ENCODE assay signal across 8 cellular contexts in the genomic region with DNA sequence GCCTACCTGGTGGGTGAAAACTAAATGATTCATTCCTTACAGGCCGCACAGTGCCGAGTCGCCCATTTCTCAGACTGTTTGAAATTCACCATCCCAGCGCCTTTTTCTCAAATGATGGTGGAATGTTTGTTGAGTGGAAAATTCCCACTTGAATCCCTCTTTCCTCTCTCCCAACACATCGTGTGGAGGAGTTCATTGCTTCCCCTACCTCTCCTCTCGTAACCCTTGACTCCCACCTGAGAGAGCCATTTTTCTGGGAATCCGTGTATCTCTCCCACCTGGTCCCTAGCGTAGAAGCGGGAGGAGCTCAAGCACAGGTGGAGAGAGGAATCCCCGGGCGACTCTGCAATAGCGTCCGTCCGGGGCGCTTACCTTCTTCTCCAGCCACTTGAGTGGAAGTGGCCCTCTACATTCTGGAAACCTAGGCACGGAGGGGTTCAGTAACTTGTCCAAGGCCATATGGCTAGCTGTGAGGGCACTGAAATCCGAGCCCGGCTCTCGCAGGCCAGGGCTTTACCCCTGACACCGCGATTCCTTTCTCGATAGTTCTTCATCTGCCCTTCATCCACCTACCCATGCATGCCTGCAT. TPM values are rescaled to one million over a fixed set of nuclear protein-coding genes. Genes with fewer than 3 reads are reported as not detected.
DNase-seq lines count a peak whose midpoint lies in the region; ATAC-seq and TF ChIP-seq lines count a peak whose summit lies in the region.

No MANE protein-coding gene starts in this region.

- H3K9ac ChIP-seq in trophoblast cell (ENCODE audit: low read length), result peak overlapping the region; percentile 70

- peak overlapping the region; percentile 35 for H3K27ac ChIP-seq in trophoblast cell (ENCODE audit: low read depth, low read length)

- H4K8ac ChIP-seq in trophoblast cell (ENCODE audit: low read depth, low read length), result peak overlapping the region; percentile 80

- in situ Hi-C loops in Caki2 (cut with HindIII; ENCODE audit: low pct_unique_long_range_greater_than_20kb, low sequenced_read_pairs), result no loop called here

- peak overlapping the region; percentile 94 for H2AK5ac ChIP-seq in trophoblast cell (ENCODE audit: low read length)

- no peak for TF ChIP-seq CTCF in fibroblast of pulmonary artery (IDR thresholded peaks at IDR 0.05; ENCODE audit: low read length, missing control alignments)

- H3K36me3 ChIP-seq in trophoblast cell (ENCODE audit: control insufficient read depth in 1 of 2, insufficient read depth in 2 of 2, low read length in 2 of 2), result peaks cover 0 to 2% of the 10 kb centered on the region in 2 experiments

- H3K4me2 ChIP-seq in trophoblast cell (ENCODE audit: low read length), result peak overlapping the region; percentile 83

- H3K4me3 ChIP-seq in fibroblast of pulmonary artery (replicated peaks; ENCODE audit: low read depth, low read length) (peak overlapping the region; percentile 95), trophoblast cell (ENCODE audit: low read depth, low read length) (peak overlapping the region; percentile 71)

- peak overlapping the region; percentile 90 for H3K14ac ChIP-seq in trophoblast cell (ENCODE audit: low read length)

- H2BK5ac ChIP-seq in trophoblast cell (ENCODE audit: low read depth, low read length, poor library complexity), result peak overlapping the region; percentile 54

- H3K79me2 ChIP-seq in trophoblast cell (ENCODE audit: control insufficient read depth, insufficient read depth, low read length, poor library complexity), result peaks cover 11% of the 10 kb centered on the region

- no peak overlapping the region for H3K23ac ChIP-seq in trophoblast cell (ENCODE audit: low read length)

- peak overlapping the region; percentile 84 for H2BK120ac ChIP-seq in trophoblast cell (ENCODE audit: insufficient read depth, low read length, poor library complexity)

- H3K4me1 ChIP-seq in trophoblast cell (ENCODE audit: control insufficient read depth in 1 of 2, insufficient read depth in 2 of 2, low read length in 2 of 2), result peaks cover 0 to 7% of the 10 kb centered on the region in 2 experiments

- peaks cover 2% of the 10 kb centered on the region for H3K9me3 ChIP-seq in trophoblast cell (ENCODE audit: insufficient read depth, low read depth, low read length)

- H4K12ac ChIP-seq in trophoblast cell (ENCODE audit: low read depth, low read length), result peak overlapping the region; percentile 85

- H3K18ac ChIP-seq in trophoblast cell (ENCODE audit: low read length), result peak overlapping the region; percentile 83

- peak overlapping the region; percentile 84 for H2BK12ac ChIP-seq in trophoblast cell (ENCODE audit: low read length)

- peaks cover 7% of the 10 kb centered on the region for H3K27me3 ChIP-seq in trophoblast cell (ENCODE audit: insufficient read depth, low read length)

- H3K4ac ChIP-seq in trophoblast cell (ENCODE audit: low read depth, low read length), result peak overlapping the region; percentile 65

- peak overlapping the region; percentile 80 for H2AFZ ChIP-seq in trophoblast cell (ENCODE audit: insufficient read depth, low read length, poor library complexity)

- H3K79me1 ChIP-seq in trophoblast cell (ENCODE audit: low read length), result peaks cover 11% of the 10 kb centered on the region

- peak overlapping the region; percentile 88 for H4K91ac ChIP-seq in trophoblast cell (ENCODE audit: low read depth, low read length)

- WGBS in trophoblast cell (ENCODE audit: extremely low coverage, insufficient coverage, insufficient read length), result no CpG with 5 or more reads among the region's 22 CpGs

- peak; percentile 41 for DNase-seq in Caki2 (ENCODE audit: low read depth)
- DNase-seq in fibroblast of pulmonary artery (ENCODE audit: low read depth), result no peak
- DNase-seq in trophoblast cell, result peak in 1 of 2 donors; percentile 28
- no peak for DNase-seq in NCI-H82 (lab: John Stamatoyannopoulos, UW)
- DNase-seq in T1000 (lab: John Stamatoyannopoulos, UW), result no peak

- peak; percentile 7 for ATAC-seq in SK-N-SH treated with all-trans-retinoic acid at 6 μM for 48 hours
- no peak for ATAC-seq in HG03175 (IDR thresholded peaks at IDR 0.05; ENCODE audit: unreplicated experiment)
- no peak for ATAC-seq in HG03025 (IDR thresholded peaks at IDR 0.05; ENCODE audit: low FRiP score, unreplicated experiment)

TF ChIP-seq in SK-N-SH treated with all-trans-retinoic acid at 6 μM for 48 hours, 23 proteins besides CTCF, POLR2A, EP300 and RAD21:
- no peak for TF ChIP-seq RARB (CRISPR knock-in tag; IDR thresholded peaks at IDR 0.05)
- TF ChIP-seq, protein P1, sequence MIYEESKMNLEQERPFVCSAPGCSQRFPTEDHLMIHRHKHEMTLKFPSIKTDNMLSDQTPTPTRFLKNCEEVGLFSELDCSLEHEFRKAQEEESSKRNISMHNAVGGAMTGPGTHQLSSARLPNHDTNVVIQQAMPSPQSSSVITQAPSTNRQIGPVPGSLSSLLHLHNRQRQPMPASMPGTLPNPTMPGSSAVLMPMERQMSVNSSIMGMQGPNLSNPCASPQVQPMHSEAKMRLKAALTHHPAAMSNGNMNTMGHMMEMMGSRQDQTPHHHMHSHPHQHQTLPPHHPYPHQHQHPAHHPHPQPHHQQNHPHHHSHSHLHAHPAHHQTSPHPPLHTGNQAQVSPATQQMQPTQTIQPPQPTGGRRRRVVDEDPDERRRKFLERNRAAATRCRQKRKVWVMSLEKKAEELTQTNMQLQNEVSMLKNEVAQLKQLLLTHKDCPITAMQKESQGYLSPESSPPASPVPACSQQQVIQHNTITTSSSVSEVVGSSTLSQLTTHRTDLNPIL (CRISPR knock-in tag; IDR thresholded peaks at IDR 0.05; ENCODE audit: low read depth), result no peak

RNA-seq across cellular contexts. Expression of gene OSMR, which starts 0.7 kb away (rescaled TPM):
- 18.8 and 26.3 TPM in 2 replicates for total RNA-seq in Caki2 (2014; rRNA removed; shearing (Covaris generic); ENCODE audit: low replicate concordance)
- 40.4 and 46.3 TPM in 2 replicates for polyA plus RNA-seq in trophoblast cell (2013)
